21 cellular contexts compared by ENCODE assay signal in genomic region chr12:106142591-106143261, GRCh38. TPM values are rescaled to one million over a fixed set of nuclear protein-coding genes. Genes with fewer than 3 reads are reported as not detected.
DNase-seq lines count a peak whose midpoint lies in the region; TF ChIP-seq lines count a peak whose summit lies in the region.
"Had no signal": no experiment of that assay in that cellular context is flagged by ENCODE, and none has a peak within 500 bp of the region (broad histone marks: within the 10 kb centered on the region; RNA-seq: fewer than 3 reads in every experiment).

No MANE protein-coding gene starts in this region.

- H3K27ac ChIP-seq in PC-9 (no peak overlapping the region), hepatocyte (no peak overlapping the region), substantia nigra (ENCODE audit: low read depth, low read length, poor library complexity, severe bottlenecking) (peak overlapping the region; percentile 42), transverse colon (no peak overlapping the region)
- H3K27ac ChIP-seq: Peyer's patch, prostate gland, WERI-Rb-1 had no signal

- POLR2A ChIA-PET in PC-9 (lab: Charles Lee; ENCODE audit: unreplicated experiment), result no interaction called here

- intact Hi-C loops in PC-9 (cut with micrococcal nuclease; ENCODE audit: unreplicated experiment), result no loop called here
- intact Hi-C loops in transverse colon (cut with DNase I; ENCODE audit: low total_unique reads), result no loop called here

- TF ChIP-seq CTCF in PC-9 (conservative IDR thresholded peaks at IDR 0.05) (no peak), hepatocyte (IDR thresholded peaks at IDR 0.05; ENCODE audit: poor library complexity) (no peak), transverse colon (IDR thresholded peaks at IDR 0.05) (no peak)

- 66% methylated on average over 7 of the region's 7 CpGs for WGBS in hepatocyte (ENCODE audit: low lambda C conversion rate, missing lambda C conversion rate)
- WGBS in transverse colon (ENCODE audit: low coverage in 1 of 2), 2 donors, result 82 to 92% methylated on average over 4 to 7 of the region's 7 CpGs

- H3K4me1 ChIP-seq in PC-9 (replicated peaks; ENCODE audit: insufficient read depth), result peaks cover 22% of the 10 kb centered on the region
- peaks cover 17% of the 10 kb centered on the region for H3K4me1 ChIP-seq in hepatocyte (ENCODE audit: insufficient read depth)
- H3K4me1 ChIP-seq in transverse colon, result peaks cover 0 to 42% (median 14%) of the 10 kb centered on the region in 4 donors
- H3K4me1 ChIP-seq: BE2C, prostate gland had no signal

- no peaks in the 10 kb centered on the region for H3K9me2 ChIP-seq in PC-9 (ENCODE audit: insufficient read depth)
- no peaks in the 10 kb centered on the region for H3K9me2 ChIP-seq in hepatocyte (replicated peaks; ENCODE audit: insufficient read depth)

- H3K79me2 ChIP-seq in PC-9 (ENCODE audit: low read depth) (peaks cover 40% of the 10 kb centered on the region), hepatocyte (peaks cover 50% of the 10 kb centered on the region)

- CTCF ChIA-PET in PC-9 (lab: Charles Lee), result no interaction called here

- no TSS peak for BruUV-seq in PC-9 (replicated peaks; lab: Mats Ljungman, UMichigan)

- no peaks in the 10 kb centered on the region for H3K9me3 ChIP-seq in PC-9 (ENCODE audit: insufficient read depth, low read depth)
- H3K9me3 ChIP-seq in hepatocyte (ENCODE audit: low read depth), result no peaks in the 10 kb centered on the region
- no peaks in the 10 kb centered on the region for H3K9me3 ChIP-seq in transverse colon
- H3K9me3 ChIP-seq: BE2C, Peyer's patch, prostate gland, thoracic aorta had no signal

- DNase-seq in NCI-H510A treated with DMSO at 0.1 percent for 48 hours (lab: John Stamatoyannopoulos, UW), result peak; percentile 19
- no peak for DNase-seq in NCI-H510A (lab: John Stamatoyannopoulos, UW)
- DNase-seq in PC-9, result no peak
- no peak for DNase-seq in hepatocyte (ENCODE audit: low spot score)
- DNase-seq in substantia nigra (lab: John Stamatoyannopoulos, UW), result no peak
- DNase-seq in transverse colon, result no peak
- no peak for DNase-seq in cortex of kidney (lab: John Stamatoyannopoulos, UW)
- DNase-seq in stimulated activated CD4-positive, alpha-beta T cell treated with anti-CD3 and anti-CD28 coated beads, Interleukin-4, amount 100 ng/mL, for 24 hours, result no peak
- DNase-seq: activated CD8-positive, alpha-beta memory T cell treated with anti-CD3 and anti-CD28 coated beads, Interleukin-2, amount 50 U/mL, for 4 hours; activated naive CD8-positive, alpha-beta T cell treated with anti-CD3 and anti-CD28 coated beads for 36 hours; BE2C; COR-L47; KBM-7; left colon; naive thymus-derived CD8-positive, alpha-beta T cell; Peyer's patch; stimulated activated CD4-positive, alpha-beta T cell treated with anti-CD3 and anti-CD28 coated beads, Interleukin-2, amount 100 ng/mL, for 24 hours; stimulated activated naive B cell treated with anti-CD40 and anti-IgM and Interleukin-4, amounts not matched to agents 10 μg/mL and 1 μg/mL and 100 μg/mL, for 72 hours; WERI-Rb-1 had no signal

- H3K36me3 ChIP-seq in PC-9 (ENCODE audit: low read depth) (no peaks in the 10 kb centered on the region), hepatocyte (replicated peaks; ENCODE audit: insufficient read depth, low read depth) (no peaks in the 10 kb centered on the region), transverse colon (no peaks in the 10 kb centered on the region)
- H3K36me3 ChIP-seq: BE2C, Peyer's patch, prostate gland, thoracic aorta, WERI-Rb-1 had no signal

- H3K27me3 ChIP-seq in PC-9 (ENCODE audit: insufficient read depth, low read depth), result no peaks in the 10 kb centered on the region
- H3K27me3 ChIP-seq in hepatocyte, result no peaks in the 10 kb centered on the region
- H3K27me3 ChIP-seq in transverse colon, result peaks cover 21% of the 10 kb centered on the region

- no peak for TF ChIP-seq EP300 in transverse colon (IDR thresholded peaks at IDR 0.05; ENCODE audit: low read depth)

- in situ Hi-C loops in transverse colon (cut with MboI; ENCODE audit: low pct_ligation_motif_present in 1 of 4, low pct_unique_long_range_greater_than_20kb in 1 of 4, low sequenced_read_pairs in 3 of 4), result loop anchor here in 3 of 4 donors (25.0 kb wide), 1 partner anchor 430 kb away; no protein-coding TSS in a partner anchor

- H3F3A ChIP-seq in PC-9 (ENCODE audit: insufficient read depth, low read depth), result peaks cover 7% of the 10 kb centered on the region

- no peaks in the 10 kb centered on the region for H4K20me1 ChIP-seq in PC-9 (ENCODE audit: insufficient read depth)
- peaks cover 10% of the 10 kb centered on the region for H4K20me1 ChIP-seq in hepatocyte (ENCODE audit: insufficient read depth, poor library complexity, severe bottlenecking)

- H2AFZ ChIP-seq in PC-9 (no peak overlapping the region), hepatocyte (no peak overlapping the region)

- H3K4me3 ChIP-seq in PC-9 (no peak overlapping the region), hepatocyte (no peak overlapping the region), transverse colon (no peak overlapping the region)
- H3K4me3 ChIP-seq: Peyer's patch, prostate gland had no signal

- 0 out of 2 replicates have a peak overlapping the region, but pooled peaks have one; percentile 5 for H3K4me2 ChIP-seq in PC-9
- peak overlapping the region; percentile 37 for H3K4me2 ChIP-seq in hepatocyte

- no peak for TF ChIP-seq POLR2A in transverse colon (IDR thresholded peaks at IDR 0.05)

RNA-seq across cellular contexts. Expression of gene NUAK1, which starts 4.0 kb away (rescaled TPM):
- total RNA-seq in PC-9 (2021), result 7.9 and 8.3 TPM in 2 replicates
- 5.3 and 13.0 TPM in 2 replicates for total RNA-seq in hepatocyte
- polyA plus RNA-seq in hepatocyte, result 2.5 and 3.5 TPM in 2 replicates
- total RNA-seq in transverse colon, result 10 to 100 TPM in 1 of 4 donors, 1 to 10 TPM in 2, under 1 TPM in 1; 0.75 to 14.7 (median 3.5) TPM
- total RNA-seq: activated naive CD8-positive, alpha-beta T cell treated with anti-CD3 and anti-CD28 coated beads for 36 hours; naive thymus-derived CD8-positive, alpha-beta T cell had no signal
